Comparison of ENCODE assay signal across 28 cellular contexts in genomic region chr1:82506970-82507369, GRCh38.
"Had no signal": no experiment of that assay in that cellular context is flagged by ENCODE, and none has a peak within 500 bp of the region (broad histone marks: within the 10 kb centered on the region; RNA-seq: fewer than 3 reads in every experiment).

No MANE protein-coding gene starts in this region.

- H3K9me3 Mint-ChIP-seq: naive B cell; nephron progenitor cell; neural progenitor cell; stimulated activated naive B cell treated with anti-CD40 and anti-IgM and Interleukin-4, amounts not matched to agents 10 μg/mL and 1 μg/mL and 100 μg/mL, for 72 hours had no signal

- H3K27me3 Mint-ChIP-seq: naive B cell; stimulated activated naive B cell treated with anti-CD40 and anti-IgM and Interleukin-4, amounts not matched to agents 10 μg/mL and 1 μg/mL and 100 μg/mL, for 72 hours had no signal

- H3K4me1 Mint-ChIP-seq: immature natural killer cell; naive B cell; natural killer cell; stimulated activated naive B cell treated with anti-CD40 and anti-IgM and Interleukin-4, amounts not matched to agents 10 μg/mL and 1 μg/mL and 100 μg/mL, for 72 hours had no signal

- H3K4me3 Mint-ChIP-seq: immature natural killer cell; naive B cell; natural killer cell; nephron progenitor cell; neural progenitor cell; stimulated activated naive B cell treated with anti-CD40 and anti-IgM and Interleukin-4, amounts not matched to agents 10 μg/mL and 1 μg/mL and 100 μg/mL, for 72 hours had no signal

- H3K36me3 Mint-ChIP-seq: immature natural killer cell; naive B cell; natural killer cell; neural progenitor cell; stimulated activated naive B cell treated with anti-CD40 and anti-IgM and Interleukin-4, amounts not matched to agents 10 μg/mL and 1 μg/mL and 100 μg/mL, for 72 hours had no signal

- H3K4me3 ChIP-seq: left lung, lower lobe of right lung, neural progenitor cell, right atrium auricular region, right lobe of liver, skin epidermis, stomach, testis, thyroid gland, transverse colon, upper lobe of left lung, vagina had no signal

- DNase-seq: hypothalamus; immature natural killer cell; kidney; left colon; left lung; lower lobe of right lung; mammary epithelial cell; mesenchymal stem cell; naive B cell; natural killer cell; nephron progenitor cell; occipital lobe; right lobe of liver; stimulated activated CD4-positive, alpha-beta T cell treated with anti-CD3 and anti-CD28 coated beads, Interleukin-12 subunit alpha, Interleukin-12 subunit beta, amount 100 ng/mL, for 4 hours; stimulated activated CD4-positive, alpha-beta T cell treated with anti-CD3 and anti-CD28 coated beads, Interleukin-15, amount 100 ng/mL, for 24 hours; stimulated activated CD4-positive, alpha-beta T cell treated with anti-CD3 and anti-CD28 coated beads, Interleukin-2, amount 100 ng/mL, for 24 hours; stimulated activated CD4-positive, alpha-beta T cell treated with anti-CD3 and anti-CD28 coated beads, Interleukin-4, amount 100 ng/mL, for 1 hour; stimulated activated naive B cell treated with anti-CD40 and anti-IgM and Interleukin-4, amounts not matched to agents 10 μg/mL and 1 μg/mL and 100 μg/mL, for 72 hours; stimulated activated naive CD8-positive, alpha-beta T cell treated with anti-CD3 and anti-CD28 coated beads, Interleukin-15, Interleukin-2, amounts not matched to agents 100 U/mL and 50 U/mL, for 24 hours; stomach; testis; thyroid gland; transverse colon; upper lobe of left lung had no signal

- H3K27ac Mint-ChIP-seq: immature natural killer cell; naive B cell; natural killer cell; nephron progenitor cell; neural progenitor cell; stimulated activated naive B cell treated with anti-CD40 and anti-IgM and Interleukin-4, amounts not matched to agents 10 μg/mL and 1 μg/mL and 100 μg/mL, for 72 hours had no signal
